In genomic region chr2:217903859-217904613, GRCh38 we compare ENCODE assay signal across 9 cellular contexts.
A peak's percentile ranks its signal among the peaks of the same experiment; 100 is the strongest.
DNase-seq lines count a peak whose midpoint lies in the region; ATAC-seq, FAIRE-seq and TF ChIP-seq lines count a peak whose summit lies in the region.
"Had no signal": no experiment of that assay in that cellular context is flagged by ENCODE, and none has a peak within 500 bp of the region (broad histone marks: within the 10 kb centered on the region; RNA-seq: fewer than 3 reads in every experiment).

No MANE protein-coding gene starts in this region.

- H3K9me3 ChIP-seq in A549, result peaks cover 3% of the 10 kb centered on the region; the same call in 1 of the 3 replicates
- no peaks in the 10 kb centered on the region for H3K9me3 ChIP-seq in heart left ventricle
- no peaks in the 10 kb centered on the region for H3K9me3 ChIP-seq in PC-9 (ENCODE audit: insufficient read depth, low read depth)

- no peak for DNase-seq in A549 (ENCODE audit: low read depth in 1 of 2, low spot score in 1 of 2)
- DNase-seq in amniotic epithelial cell (ENCODE audit: low read depth), result peak; percentile 21
- peak; percentile 89 to 94 (median 90) for DNase-seq in heart left ventricle
- no peak for DNase-seq in osteocyte (ENCODE audit: extremely low spot score, unreplicated experiment)
- DNase-seq in iPS-NIHi11 (ENCODE audit: low spot score), result no peak
- DNase-seq in PC-9, result no peak
- DNase-seq in stimulated activated effector memory CD8-positive, alpha-beta T cell treated with anti-CD3 and anti-CD28 coated beads, Interleukin-12 subunit alpha, Interleukin-12 subunit beta, amount 100 ng/mL, for 72 hours (ENCODE audit: low spot score in 2 of 2), result no peak

- no peak for FAIRE-seq in A549 (lab: Jason Lieb, UNC)
- FAIRE-seq: islet of Langerhans had no signal

- H3K27me3 Mint-ChIP-seq in osteocyte (ENCODE audit: unreplicated experiment), result no peaks in the 10 kb centered on the region

- H3K4me3 Mint-ChIP-seq in osteocyte (ENCODE audit: unreplicated experiment), result no peak overlapping the region
- H3K4me3 Mint-ChIP-seq in stimulated activated effector memory CD8-positive, alpha-beta T cell treated with anti-CD3 and anti-CD28 coated beads, Interleukin-12 subunit alpha, Interleukin-12 subunit beta, amount 100 ng/mL, for 72 hours, result no peak overlapping the region

- no peaks in the 10 kb centered on the region for H3F3A ChIP-seq in PC-9 (ENCODE audit: insufficient read depth, low read depth)

- H3K27me3 ChIP-seq in heart left ventricle (no peaks in the 10 kb centered on the region), PC-9 (ENCODE audit: insufficient read depth, low read depth) (peaks cover 37% of the 10 kb centered on the region)

- peaks cover 5% of the 10 kb centered on the region for H3K36me3 Mint-ChIP-seq in osteocyte (ENCODE audit: unreplicated experiment)
- no peaks in the 10 kb centered on the region for H3K36me3 Mint-ChIP-seq in stimulated activated effector memory CD8-positive, alpha-beta T cell treated with anti-CD3 and anti-CD28 coated beads, Interleukin-12 subunit alpha, Interleukin-12 subunit beta, amount 100 ng/mL, for 72 hours

- peaks cover 0 to 48% (median 27%) of the 10 kb centered on the region in 9 donors for H3K36me3 ChIP-seq in heart left ventricle
- H3K36me3 ChIP-seq in PC-9 (ENCODE audit: low read depth), result no peaks in the 10 kb centered on the region

- no peaks in the 10 kb centered on the region for H3K9me3 Mint-ChIP-seq in osteocyte (ENCODE audit: unreplicated experiment)
- no peaks in the 10 kb centered on the region for H3K9me3 Mint-ChIP-seq in stimulated activated effector memory CD8-positive, alpha-beta T cell treated with anti-CD3 and anti-CD28 coated beads, Interleukin-12 subunit alpha, Interleukin-12 subunit beta, amount 100 ng/mL, for 72 hours

- H3K4me3 ChIP-seq in A549 (no peak overlapping the region), heart left ventricle (peak overlapping the region in 8 of 12 donors; percentile 5 to 38 (median 21)), PC-9 (no peak overlapping the region)

- BruUV-seq in PC-9 (replicated peaks; lab: Mats Ljungman, UMichigan), result no TSS peak

- ATAC-seq in A549, result no peak
- ATAC-seq in heart left ventricle, result peak; percentile 47 to 71 (median 50)
- no peak for ATAC-seq in HG03045 (IDR thresholded peaks at IDR 0.05; ENCODE audit: unreplicated experiment)
- ATAC-seq in stimulated activated effector memory CD8-positive, alpha-beta T cell treated with anti-CD3 and anti-CD28 coated beads, Interleukin-12 subunit alpha, Interleukin-12 subunit beta, amount 100 ng/mL, for 72 hours, result no peak

- WGBS in A549 (ENCODE audit: missing lambda C conversion rate), result 74% methylated on average over 11 of the region's 11 CpGs
- 4 to 11% (median 8%) methylated on average over 11 of the region's 11 CpGs for WGBS in heart left ventricle, 4 donors

- peaks cover 53% of the 10 kb centered on the region for H3K4me1 ChIP-seq in A549
- H3K4me1 ChIP-seq in heart left ventricle, result peaks cover 42 to 100% (median 100%) of the 10 kb centered on the region in 12 donors
- H3K4me1 ChIP-seq in PC-9 (replicated peaks; ENCODE audit: insufficient read depth), result no peaks in the 10 kb centered on the region

- intact Hi-C loops in heart left ventricle (cut with DNase I), result loop anchor here in 8 of 10 donors (2.0 to 5.0 kb wide), 7 partner anchors 15 to 83 kb away; no protein-coding TSS in a partner anchor
- intact Hi-C loops in PC-9 (cut with micrococcal nuclease; ENCODE audit: unreplicated experiment), result no loop called here

- peak overlapping the region; percentile 74; the same call in 1 of the 3 replicates for H3K4me2 ChIP-seq in A549
- no peak overlapping the region for H3K4me2 ChIP-seq in PC-9

- no peaks in the 10 kb centered on the region for H4K20me1 ChIP-seq in PC-9 (ENCODE audit: insufficient read depth)

- POLR2A ChIA-PET in A549 (lab: Yijun Ruan, JAX) (no interaction called here), PC-9 (lab: Charles Lee; ENCODE audit: unreplicated experiment) (interaction anchor here (0.6 kb wide), 1 partner anchor 1199 kb away, joined by 6 read pairs; no protein-coding TSS in a partner anchor)

- CTCF ChIA-PET in A549 (lab: Yijun Ruan, JAX) (interaction anchor here (1.0 to 8.4 kb wide), 6 partner anchors 9 to 131 kb away, joined by 3 to 99 read pairs (median 4); no protein-coding TSS in a partner anchor), PC-9 (lab: Charles Lee) (no interaction called here)

- TF ChIP-seq POLR2A in A549 (IDR thresholded peaks at IDR 0.05; ENCODE audit: low read length), result no peak
- peak in 1 of 2 donors; percentile 35 for TF ChIP-seq POLR2A in heart left ventricle (IDR thresholded peaks at IDR 0.05)

- no peak for TF ChIP-seq RAD21 in A549 (conservative IDR thresholded peaks at IDR 0.05 in 1 of 2, IDR thresholded peaks at IDR 0.05 in 1 of 2)

- peak overlapping the region; percentile 89 for H3K27ac Mint-ChIP-seq in osteocyte (ENCODE audit: unreplicated experiment)
- H3K27ac Mint-ChIP-seq in stimulated activated effector memory CD8-positive, alpha-beta T cell treated with anti-CD3 and anti-CD28 coated beads, Interleukin-12 subunit alpha, Interleukin-12 subunit beta, amount 100 ng/mL, for 72 hours, result no peak overlapping the region

- H3K79me2 ChIP-seq in PC-9 (ENCODE audit: low read depth), result no peaks in the 10 kb centered on the region

- no peak overlapping the region for H2AFZ ChIP-seq in PC-9

- TF ChIP-seq EP300 in A549 (IDR thresholded peaks at IDR 0.05), result no peak

- no peak for TF ChIP-seq CTCF in A549 (IDR thresholded peaks at IDR 0.05)
- TF ChIP-seq CTCF in heart left ventricle (IDR thresholded peaks at IDR 0.05), result no peak
- no peak for TF ChIP-seq CTCF in osteocyte (IDR thresholded peaks at IDR 0.05)
- no peak for TF ChIP-seq CTCF in PC-9 (conservative IDR thresholded peaks at IDR 0.05)

- peaks cover 65% of the 10 kb centered on the region for H3K4me1 Mint-ChIP-seq in osteocyte (ENCODE audit: unreplicated experiment)
- H3K4me1 Mint-ChIP-seq in stimulated activated effector memory CD8-positive, alpha-beta T cell treated with anti-CD3 and anti-CD28 coated beads, Interleukin-12 subunit alpha, Interleukin-12 subunit beta, amount 100 ng/mL, for 72 hours, result peaks cover 6% of the 10 kb centered on the region

- H3K27ac ChIP-seq in A549 (peak overlapping the region; percentile 86 to 89), heart left ventricle (peak overlapping the region; percentile 85 to 99 (median 94)), PC-9 (no peak overlapping the region)

- no peaks in the 10 kb centered on the region for H3K9me2 ChIP-seq in PC-9 (ENCODE audit: insufficient read depth)

TF ChIP-seq in A549, 52 proteins besides CTCF, POLR2A, EP300 and RAD21 (continues in another document):
- TF ChIP-seq, protein P1, sequence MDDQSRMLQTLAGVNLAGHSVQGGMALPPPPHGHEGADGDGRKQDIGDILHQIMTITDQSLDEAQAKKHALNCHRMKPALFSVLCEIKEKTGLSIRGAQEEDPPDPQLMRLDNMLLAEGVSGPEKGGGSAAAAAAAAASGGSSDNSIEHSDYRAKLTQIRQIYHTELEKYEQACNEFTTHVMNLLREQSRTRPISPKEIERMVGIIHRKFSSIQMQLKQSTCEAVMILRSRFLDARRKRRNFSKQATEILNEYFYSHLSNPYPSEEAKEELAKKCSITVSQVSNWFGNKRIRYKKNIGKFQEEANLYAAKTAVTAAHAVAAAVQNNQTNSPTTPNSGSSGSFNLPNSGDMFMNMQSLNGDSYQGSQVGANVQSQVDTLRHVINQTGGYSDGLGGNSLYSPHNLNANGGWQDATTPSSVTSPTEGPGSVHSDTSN (IDR thresholded peaks at IDR 0.05), result no peak
- TF ChIP-seq BHLHE40 (IDR thresholded peaks at IDR 0.05; ENCODE audit: low read depth, low read length) (no peak), JUNB (IDR thresholded peaks at IDR 0.05) (no peak), KDM5A (IDR thresholded peaks at IDR 0.05) (no peak), JUN (IDR thresholded peaks at IDR 0.05) (no peak), GATA3 (IDR thresholded peaks at IDR 0.05; ENCODE audit: borderline replicate concordance) (no peak), POLR2AphosphoS2 (conservative IDR thresholded peaks at IDR 0.05; ENCODE audit: low read length) (no peak), ZNF302 (CRISPR knock-in tag; IDR thresholded peaks at IDR 0.05) (no peak)
- TF ChIP-seq, protein P2, sequence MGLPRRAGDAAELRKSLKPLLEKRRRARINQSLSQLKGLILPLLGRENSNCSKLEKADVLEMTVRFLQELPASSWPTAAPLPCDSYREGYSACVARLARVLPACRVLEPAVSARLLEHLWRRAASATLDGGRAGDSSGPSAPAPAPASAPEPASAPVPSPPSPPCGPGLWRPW (IDR thresholded peaks at IDR 0.05), result no peak
- TF ChIP-seq, protein P3, sequence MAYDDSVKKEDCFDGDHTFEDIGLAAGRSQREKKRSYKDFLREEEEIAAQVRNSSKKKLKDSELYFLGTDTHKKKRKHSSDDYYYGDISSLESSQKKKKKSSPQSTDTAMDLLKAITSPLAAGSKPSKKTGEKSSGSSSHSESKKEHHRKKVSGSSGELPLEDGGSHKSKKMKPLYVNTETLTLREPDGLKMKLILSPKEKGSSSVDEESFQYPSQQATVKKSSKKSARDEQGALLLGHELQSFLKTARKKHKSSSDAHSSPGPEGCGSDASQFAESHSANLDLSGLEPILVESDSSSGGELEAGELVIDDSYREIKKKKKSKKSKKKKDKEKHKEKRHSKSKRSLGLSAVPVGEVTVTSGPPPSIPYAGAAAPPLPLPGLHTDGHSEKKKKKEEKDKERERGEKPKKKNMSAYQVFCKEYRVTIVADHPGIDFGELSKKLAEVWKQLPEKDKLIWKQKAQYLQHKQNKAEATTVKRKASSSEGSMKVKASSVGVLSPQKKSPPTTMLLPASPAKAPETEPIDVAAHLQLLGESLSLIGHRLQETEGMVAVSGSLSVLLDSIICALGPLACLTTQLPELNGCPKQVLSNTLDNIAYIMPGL (CRISPR knock-in tag; IDR thresholded peaks at IDR 0.05; ENCODE audit: borderline replicate concordance), result no peak

Comparison
In these comparisons a context has a peak if more than half of its experiments do, and no peak if none do; other contexts are left out.
1. ATAC-seq: peak in heart left ventricle (4 of 4); none in A549 (0 of 2), HG03045 (single experiment) and stimulated activated effector memory CD8-positive, alpha-beta T cell treated with anti-CD3 and anti-CD28 coated beads, Interleukin-12 subunit alpha, Interleukin-12 subunit beta, amount 100 ng/mL, for 72 hours (single experiment).
2. DNase-seq: peak in amniotic epithelial cell (single experiment) and heart left ventricle (5 of 5); none in A549 (0 of 2), osteocyte (single experiment), iPS-NIHi11 (single experiment), PC-9 (0 of 2) and stimulated activated effector memory CD8-positive, alpha-beta T cell treated with anti-CD3 and anti-CD28 coated beads, Interleukin-12 subunit alpha, Interleukin-12 subunit beta, amount 100 ng/mL, for 72 hours (0 of 2).
3. H3K4me3 ChIP-seq: peak in heart left ventricle (8 of 12); none in A549 (single experiment) and PC-9 (single experiment).